9 cellular contexts compared by ENCODE assay signal in the genomic region with DNA sequence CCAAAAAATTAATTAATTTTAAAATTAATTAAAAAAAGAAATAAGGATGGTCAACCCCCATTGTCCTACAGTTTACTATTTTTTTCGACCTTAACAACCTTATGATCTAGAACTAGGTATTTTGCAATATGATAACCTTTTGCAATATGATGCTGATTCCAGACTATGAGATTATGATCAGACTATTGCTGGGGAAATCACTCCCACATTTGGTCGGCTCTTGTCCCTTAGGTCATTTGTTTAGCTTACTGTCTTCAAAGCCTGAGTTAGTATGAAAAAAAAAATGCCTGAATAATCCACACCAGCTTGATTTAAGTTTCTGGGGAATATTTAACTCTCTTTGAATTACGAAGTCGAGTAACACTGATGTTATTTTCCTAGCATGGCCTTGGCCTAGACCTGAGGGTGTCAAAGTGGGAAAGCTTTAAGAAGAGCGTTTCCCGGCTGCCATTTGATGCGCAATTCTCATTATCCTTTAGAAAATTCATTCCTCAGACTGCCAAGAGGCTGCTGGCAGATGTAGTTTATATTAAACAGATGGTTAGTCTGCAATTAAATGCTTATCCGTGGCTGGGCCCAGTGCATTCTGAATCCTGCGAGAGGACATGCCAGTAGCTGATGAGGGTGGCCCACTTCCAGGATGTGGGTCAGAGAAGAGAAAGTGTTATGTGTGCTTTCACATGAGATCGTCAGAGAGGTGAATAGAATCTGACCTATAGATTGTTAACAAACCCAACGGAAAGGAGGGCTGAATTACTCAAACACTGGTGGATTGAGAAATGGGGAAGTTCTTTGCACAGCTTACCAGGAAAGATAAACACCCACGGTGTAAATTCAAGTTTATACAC.
DNase-seq lines count a peak whose midpoint lies in the region; ATAC-seq, FAIRE-seq and TF ChIP-seq lines count a peak whose summit lies in the region.
"Had no signal": no experiment of that assay in that cellular context is flagged by ENCODE, and none has a peak within 500 bp of the region (broad histone marks: within the 10 kb centered on the region; RNA-seq: fewer than 3 reads in every experiment).

No MANE protein-coding gene starts in this region.

- no peak for FAIRE-seq in bronchial epithelial cell (lab: Jason Lieb, UNC)

- H3K9me3 ChIP-seq in muscle layer of colon (ENCODE audit: low read length) (no peaks in the 10 kb centered on the region), neural progenitor cell (ENCODE audit: low read depth) (no peaks in the 10 kb centered on the region)

- H3K9me3 Mint-ChIP-seq in neural progenitor cell: no peaks in the 10 kb centered on the region
- H3K9me3 Mint-ChIP-seq: T-helper 1 cell treated with Interleukin-12 subunit alpha and Interleukin-12 subunit beta and Interleukin-4 antibody, amounts not matched to agents 30 μg/mL and 1 μg/mL, for 36 hours had no signal

- H3K27ac ChIP-seq in muscle layer of colon (ENCODE audit: low read depth, low read length): peak overlapping the region; percentile 62
- H3K27ac ChIP-seq in neural progenitor cell: no peak overlapping the region

- H3K4me3 ChIP-seq in NB4 (ENCODE audit: low read depth, low read length) (no peak overlapping the region), bronchial epithelial cell (ENCODE audit: low read depth, low read length) (no peak overlapping the region), muscle layer of colon (ENCODE audit: low read depth in 1 of 2, low read length in 2 of 2) (no peak overlapping the region), neural progenitor cell (no peak overlapping the region)

- H3K4me2 ChIP-seq in neural progenitor cell: no peak overlapping the region

- no peak overlapping the region for H3K27ac Mint-ChIP-seq in neural progenitor cell
- H3K27ac Mint-ChIP-seq: T-helper 1 cell treated with Interleukin-12 subunit alpha and Interleukin-12 subunit beta and Interleukin-4 antibody, amounts not matched to agents 30 μg/mL and 1 μg/mL, for 36 hours had no signal

- no peaks in the 10 kb centered on the region for H3K36me3 Mint-ChIP-seq in neural progenitor cell

- no peaks in the 10 kb centered on the region for H3K27me3 Mint-ChIP-seq in neural progenitor cell (ENCODE audit: insufficient read depth, low read depth)

- no peak for TF ChIP-seq CTCF in NB4 (IDR thresholded peaks at IDR 0.05; ENCODE audit: low read depth, low read length)
- no peak for TF ChIP-seq CTCF in bronchial epithelial cell (IDR thresholded peaks at IDR 0.05; ENCODE audit: insufficient read depth, low read length, severe bottlenecking)
- TF ChIP-seq CTCF in neural progenitor cell (IDR thresholded peaks at IDR 0.05): no peak

- no peak for ATAC-seq in GM21367 (IDR thresholded peaks at IDR 0.05; ENCODE audit: unreplicated experiment)

- H3K27me3 ChIP-seq in bronchial epithelial cell (ENCODE audit: control insufficient read depth, insufficient read depth, low read length) (no peaks in the 10 kb centered on the region), muscle layer of colon (ENCODE audit: control insufficient read depth in 1 of 2, insufficient read depth in 2 of 2, low read length in 2 of 2) (no peaks in the 10 kb centered on the region), neural progenitor cell (no peaks in the 10 kb centered on the region)

- no peak overlapping the region for H3K4me3 Mint-ChIP-seq in neural progenitor cell
- H3K4me3 Mint-ChIP-seq: T-helper 1 cell treated with Interleukin-12 subunit alpha and Interleukin-12 subunit beta and Interleukin-4 antibody, amounts not matched to agents 30 μg/mL and 1 μg/mL, for 36 hours had no signal

- H3K79me2 ChIP-seq in neural progenitor cell (ENCODE audit: low read depth): no peaks in the 10 kb centered on the region

- no peak overlapping the region for H2AFZ ChIP-seq in neural progenitor cell (replicated peaks)

- no peaks in the 10 kb centered on the region for H4K20me1 ChIP-seq in neural progenitor cell (ENCODE audit: low read depth)

- peaks cover 15% of the 10 kb centered on the region for H3F3A ChIP-seq in neural progenitor cell (ENCODE audit: low read depth)

- DNase-seq in AML-193 (lab: John Stamatoyannopoulos, UW): peak; percentile 39 to 62
- DNase-seq in NB4 (ENCODE audit: low read depth): peak; percentile 86
- DNase-seq in bronchial epithelial cell (ENCODE audit: low read depth): peak; percentile 87
- DNase-seq in neural progenitor cell (ENCODE audit: low spot score): no peak
- no peak for DNase-seq in SK-N-DZ (ENCODE audit: low spot score)
- DNase-seq in stimulated activated CD4-positive, alpha-beta T cell treated with anti-CD3 and anti-CD28 coated beads, Interleukin-4, amount 100 ng/mL, for 1 hour: no peak

- peaks cover 10% of the 10 kb centered on the region for H3K4me1 Mint-ChIP-seq in neural progenitor cell

- H3K4me1 ChIP-seq in muscle layer of colon (ENCODE audit: insufficient read depth, low read length): peaks cover 15% of the 10 kb centered on the region
- H3K4me1 ChIP-seq in neural progenitor cell: peaks cover 17% of the 10 kb centered on the region

- no peaks in the 10 kb centered on the region for H3K36me3 ChIP-seq in bronchial epithelial cell (ENCODE audit: control insufficient read depth, insufficient read depth, low read length)
- H3K36me3 ChIP-seq in muscle layer of colon (ENCODE audit: insufficient read depth, low read length): no peaks in the 10 kb centered on the region
- no peaks in the 10 kb centered on the region for H3K36me3 ChIP-seq in neural progenitor cell

- no peak for TF ChIP-seq POLR2A in NB4 (IDR thresholded peaks at IDR 0.05; ENCODE audit: extremely low read depth, insufficient read length)

- H3K9ac ChIP-seq in muscle layer of colon (ENCODE audit: low read length) (no peak overlapping the region), neural progenitor cell (no peak overlapping the region)

Comparison
In these comparisons a context has a peak if more than half of its experiments do, and no peak if none do; other contexts are left out.
1. DNase-seq: peak in AML-193 (2 of 2), NB4 (single experiment) and bronchial epithelial cell (single experiment); none in neural progenitor cell (single experiment), SK-N-DZ (single experiment) and stimulated activated CD4-positive, alpha-beta T cell treated with anti-CD3 and anti-CD28 coated beads, Interleukin-4, amount 100 ng/mL, for 1 hour (single experiment).